10 cellular contexts compared by ENCODE assay signal in genomic region chr2:101762451-101763171, GRCh38.
A peak's percentile ranks its signal among the peaks of the same experiment; 100 is the strongest.
DNase-seq lines count a peak whose midpoint lies in the region; ATAC-seq and TF ChIP-seq lines count a peak whose summit lies in the region.
"Had no signal": no experiment of that assay in that cellular context is flagged by ENCODE, and none has a peak within 500 bp of the region (broad histone marks: within the 10 kb centered on the region; RNA-seq: fewer than 3 reads in every experiment).

No MANE protein-coding gene starts in this region.

- H3K4me3 ChIP-seq in ectodermal cell (ENCODE audit: insufficient read depth, low read depth, low read length): no peak overlapping the region
- H3K4me3 ChIP-seq in muscle layer of duodenum (ENCODE audit: low read depth in 1 of 2, low read length in 2 of 2): no peak overlapping the region
- no peak overlapping the region for H3K4me3 ChIP-seq in uterus
- H3K4me3 ChIP-seq in HAP-1: no peak overlapping the region

- peak overlapping the region; percentile 74 for H3K27ac Mint-ChIP-seq in activated naive CD4-positive, alpha-beta T cell treated with anti-CD3 and anti-CD28 coated beads, Interleukin-2, amount 50 U/mL, for 24 hours
- H3K27ac Mint-ChIP-seq: activated T-helper 2 cell treated with anti-CD3 and anti-CD28 coated beads, Interferon-gamma antibody, Interleukin-2, Interleukin-4, amounts not matched to agents 10 μg/mL and 5 μg/mL and 100 μg/mL, durations not matched to agents 14 hours and 24 hours and 36 hours had no signal

- intact Hi-C loops in uterus (cut with DNase I; ENCODE audit: low total_unique reads): no loop called here

- WGBS in ectodermal cell, 2 experiments: 58 to 74% methylated on average over 4 of the region's 4 CpGs

- H3K4me3 Mint-ChIP-seq in activated naive CD4-positive, alpha-beta T cell treated with anti-CD3 and anti-CD28 coated beads, Interleukin-2, amount 50 U/mL, for 24 hours: no peak overlapping the region

- ATAC-seq in GM19035 (IDR thresholded peaks at IDR 0.05; ENCODE audit: unreplicated experiment) (no peak), HG03571 (IDR thresholded peaks at IDR 0.05; ENCODE audit: unreplicated experiment) (no peak)

- no peaks in the 10 kb centered on the region for H3K27me3 ChIP-seq in ectodermal cell (ENCODE audit: control insufficient read depth, insufficient read depth, low read length, poor library complexity, severe bottlenecking)
- no peaks in the 10 kb centered on the region for H3K27me3 ChIP-seq in muscle layer of duodenum (ENCODE audit: low read depth, low read length)
- H3K27me3 ChIP-seq in uterus: no peaks in the 10 kb centered on the region
- no peaks in the 10 kb centered on the region for H3K27me3 ChIP-seq in HAP-1 (ENCODE audit: low read depth)

- H3K27ac ChIP-seq in ectodermal cell (ENCODE audit: insufficient read depth, low read depth, low read length, poor library complexity, severe bottlenecking): peak overlapping the region; percentile 58
- H3K27ac ChIP-seq in muscle layer of duodenum (ENCODE audit: low read length): peak overlapping the region; percentile 48
- H3K27ac ChIP-seq in uterus: peak overlapping the region; percentile 7 to 52

- no peak for DNase-seq in activated naive CD4-positive, alpha-beta T cell (lab: John Stamatoyannopoulos, UW)
- no peak for DNase-seq in uterus
- no peak for DNase-seq in HAP-1 (ENCODE audit: low spot score in 2 of 2)
- DNase-seq: T-helper 2 cell had no signal

- H3K4me1 ChIP-seq in ectodermal cell (ENCODE audit: control insufficient read depth, insufficient read depth, low read length) (peaks cover 37% of the 10 kb centered on the region), muscle layer of duodenum (ENCODE audit: control insufficient read depth in 1 of 2, insufficient read depth in 2 of 2, low read length in 2 of 2) (peaks cover 13 to 55% of the 10 kb centered on the region in 2 donors), uterus (peaks cover 0 to 16% of the 10 kb centered on the region in 2 donors), HAP-1 (peaks cover 23% of the 10 kb centered on the region)

- H3K27me3 Mint-ChIP-seq in activated naive CD4-positive, alpha-beta T cell treated with anti-CD3 and anti-CD28 coated beads, Interleukin-2, amount 50 U/mL, for 24 hours: no peaks in the 10 kb centered on the region

- TF ChIP-seq POLR2A in uterus (IDR thresholded peaks at IDR 0.05): no peak

- peaks cover 75% of the 10 kb centered on the region for H3K4me1 Mint-ChIP-seq in activated naive CD4-positive, alpha-beta T cell treated with anti-CD3 and anti-CD28 coated beads, Interleukin-2, amount 50 U/mL, for 24 hours

- no peak for TF ChIP-seq CTCF in uterus (IDR thresholded peaks at IDR 0.05)

- H3K9me3 Mint-ChIP-seq in activated naive CD4-positive, alpha-beta T cell treated with anti-CD3 and anti-CD28 coated beads, Interleukin-2, amount 50 U/mL, for 24 hours: no peaks in the 10 kb centered on the region
- H3K9me3 Mint-ChIP-seq: activated T-helper 2 cell treated with anti-CD3 and anti-CD28 coated beads, Interferon-gamma antibody, Interleukin-2, Interleukin-4, amounts not matched to agents 10 μg/mL and 5 μg/mL and 100 μg/mL, durations not matched to agents 14 hours and 24 hours and 36 hours had no signal

- no peaks in the 10 kb centered on the region for H3K36me3 ChIP-seq in ectodermal cell (ENCODE audit: control insufficient read depth, insufficient read depth, low read length)
- H3K36me3 ChIP-seq in muscle layer of duodenum (ENCODE audit: control insufficient read depth in 1 of 2, insufficient read depth in 2 of 2, low read length in 2 of 2): no peaks in the 10 kb centered on the region
- no peaks in the 10 kb centered on the region for H3K36me3 ChIP-seq in uterus
- no peaks in the 10 kb centered on the region for H3K36me3 ChIP-seq in HAP-1 (replicated peaks)

- in situ Hi-C loops in HAP-1 (cut with MboI; ENCODE audit: low sequenced_read_pairs): no loop called here

- peaks cover 5% of the 10 kb centered on the region for H3K36me3 Mint-ChIP-seq in activated naive CD4-positive, alpha-beta T cell treated with anti-CD3 and anti-CD28 coated beads, Interleukin-2, amount 50 U/mL, for 24 hours

- no peaks in the 10 kb centered on the region for H3K9me3 ChIP-seq in ectodermal cell (ENCODE audit: control insufficient read depth, low read length)
- no peaks in the 10 kb centered on the region for H3K9me3 ChIP-seq in muscle layer of duodenum (ENCODE audit: control insufficient read depth in 1 of 2, low read length in 2 of 2)
- no peaks in the 10 kb centered on the region for H3K9me3 ChIP-seq in uterus
- H3K9me3 ChIP-seq in HAP-1: no peaks in the 10 kb centered on the region
